In genomic region chr17:17171991-17172939, GRCh38 we compare ENCODE assay signal across 10 cellular contexts. TPM values are rescaled to one million over a fixed set of nuclear protein-coding genes. Genes with fewer than 3 reads are reported as not detected.
DNase-seq lines count a peak whose midpoint lies in the region; ATAC-seq and TF ChIP-seq lines count a peak whose summit lies in the region.
"Had no signal": no experiment of that assay in that cellular context is flagged by ENCODE, and none has a peak within 500 bp of the region (broad histone marks: within the 10 kb centered on the region; RNA-seq: fewer than 3 reads in every experiment).

No MANE protein-coding gene starts in this region.

- H2AFZ ChIP-seq in OCI-LY1 (ENCODE audit: low read length) (no peak overlapping the region), neuronal stem cell (ENCODE audit: low read length) (no peak overlapping the region)

- intact Hi-C loops in stomach (cut with DNase I; ENCODE audit: low total_unique reads), result no loop called here

- no peak for TF ChIP-seq POLR2A in stomach (IDR thresholded peaks at IDR 0.05)

- no peaks in the 10 kb centered on the region for H3F3A ChIP-seq in OCI-LY1 (ENCODE audit: insufficient read depth, low read length)

- H3K4me3 ChIP-seq in H7 (ENCODE audit: insufficient read depth, low read depth, low read length) (no peak overlapping the region), OCI-LY1 (ENCODE audit: low read depth, low read length, poor library complexity, severe bottlenecking) (no peak overlapping the region), neuronal stem cell (ENCODE audit: low read length in 2 of 2) (no peak overlapping the region), stomach (no peak overlapping the region)
- H3K4me3 ChIP-seq: colonic mucosa had no signal

- H3K18ac ChIP-seq in neuronal stem cell (ENCODE audit: low read length), result peak overlapping the region; percentile 25

- H3K9ac ChIP-seq in OCI-LY1 (ENCODE audit: low read length) (no peak overlapping the region), neuronal stem cell (ENCODE audit: low read depth, low read length, poor library complexity) (no peak overlapping the region)

- no peak for TF ChIP-seq EP300 in stomach (IDR thresholded peaks at IDR 0.05)

- no peak overlapping the region for H2BK120ac ChIP-seq in neuronal stem cell (ENCODE audit: low read depth, low read length)

- H4K8ac ChIP-seq in neuronal stem cell (ENCODE audit: low read depth, low read length), result no peak overlapping the region

- no peak overlapping the region for H4K91ac ChIP-seq in neuronal stem cell (ENCODE audit: low read depth, low read length, poor library complexity)

- H3K36me3 ChIP-seq in H7 (replicated peaks; ENCODE audit: control insufficient read depth, insufficient read depth, low read length) (peaks cover 16% of the 10 kb centered on the region), OCI-LY1 (ENCODE audit: insufficient read depth, low read length) (peaks cover 54% of the 10 kb centered on the region; the same call in 1 of the 2 replicates), neuronal stem cell (replicated peaks in 1 of 2; ENCODE audit: control insufficient read depth in 2 of 2, insufficient read depth in 2 of 2, low read length in 2 of 2) (peaks cover 44 to 91% of the 10 kb centered on the region in 2 donors), stomach (peaks cover 75 to 100% (median 99%) of the 10 kb centered on the region in 4 donors)

- H3K4me2 ChIP-seq in OCI-LY1 (ENCODE audit: low read length) (no peak overlapping the region), neuronal stem cell (ENCODE audit: insufficient read depth, low read length, poor library complexity, severe bottlenecking) (no peak overlapping the region)

- no peak overlapping the region for H2BK5ac ChIP-seq in neuronal stem cell (ENCODE audit: low read length)

- H2BK15ac ChIP-seq in neuronal stem cell (ENCODE audit: low read length), result no peak overlapping the region

- H2AK5ac ChIP-seq in neuronal stem cell (ENCODE audit: low read depth, low read length), result no peak overlapping the region

- no peaks in the 10 kb centered on the region for H3K79me2 ChIP-seq in OCI-LY1 (ENCODE audit: insufficient read depth, low read length)

- no peak overlapping the region for H3K14ac ChIP-seq in neuronal stem cell (ENCODE audit: low read length)

- H3K79me1 ChIP-seq in neuronal stem cell (ENCODE audit: low read depth, low read length), result peaks cover 2% of the 10 kb centered on the region

- H3K4me1 ChIP-seq in OCI-LY1 (ENCODE audit: insufficient read depth, low read length, severe bottlenecking) (peaks cover 16% of the 10 kb centered on the region), foreskin keratinocyte (no peaks in the 10 kb centered on the region), neuronal stem cell (ENCODE audit: control insufficient read depth in 2 of 2, insufficient read depth in 1 of 2, low read depth in 1 of 2, low read length in 2 of 2) (peaks cover 6 to 16% of the 10 kb centered on the region in 2 donors), stomach (no peaks in the 10 kb centered on the region)
- H3K4me1 ChIP-seq: colonic mucosa had no signal

- H4K20me1 ChIP-seq in OCI-LY1 (ENCODE audit: insufficient read depth, low read length), result no peaks in the 10 kb centered on the region

- no CpG with 5 or more reads among the region's 26 CpGs for WGBS in neuronal stem cell (ENCODE audit: extremely low coverage in 2 of 2, insufficient read length in 2 of 2, insufficient replicate concordance in 1 of 2), 2 donors
- WGBS in stomach, 5 donors, result 67 to 80% (median 75%) methylated on average over 15 to 26 of the region's 26 CpGs

- no peak overlapping the region for H3K4ac ChIP-seq in neuronal stem cell (ENCODE audit: low read length)

- DNase-seq in H7 (peak; percentile 65), foreskin keratinocyte (no peak), neuronal stem cell (ENCODE audit: low spot score) (no peak), EL (no peak), stomach (no peak)
- DNase-seq: colonic mucosa, NCI-H1930, RPMI8226 had no signal

- H3K27ac ChIP-seq in OCI-LY1 (ENCODE audit: low read depth, low read length, poor library complexity, severe bottlenecking) (no peak overlapping the region), foreskin keratinocyte (no peak overlapping the region), neuronal stem cell (replicated peaks; ENCODE audit: low read length) (no peak overlapping the region), stomach (no peak overlapping the region)
- H3K27ac ChIP-seq: colonic mucosa had no signal

- H3K23ac ChIP-seq in neuronal stem cell (ENCODE audit: low read depth, low read length, poor library complexity), result peak overlapping the region; percentile 78

- H3K27me3 ChIP-seq in H7 (ENCODE audit: control insufficient read depth, insufficient read depth, low read length) (no peaks in the 10 kb centered on the region), OCI-LY1 (ENCODE audit: insufficient read depth, low read length) (no peaks in the 10 kb centered on the region), foreskin keratinocyte (no peaks in the 10 kb centered on the region), neuronal stem cell (ENCODE audit: control insufficient read depth in 3 of 3, insufficient read depth in 3 of 3, low read depth in 1 of 3, low read length in 3 of 3) (no peaks in the 10 kb centered on the region), stomach (no peaks in the 10 kb centered on the region)
- H3K27me3 ChIP-seq: colonic mucosa had no signal

- H2BK12ac ChIP-seq in neuronal stem cell (ENCODE audit: low read length), result no peak overlapping the region

- no peaks in the 10 kb centered on the region for H3K9me3 ChIP-seq in OCI-LY1 (ENCODE audit: low read length)
- H3K9me3 ChIP-seq in neuronal stem cell (replicated peaks in 1 of 2; ENCODE audit: control insufficient read depth in 2 of 2, insufficient read depth in 1 of 2, low read depth in 1 of 2, low read length in 2 of 2), result no peaks in the 10 kb centered on the region
- no peaks in the 10 kb centered on the region for H3K9me3 ChIP-seq in stomach
- H3K9me3 ChIP-seq: colonic mucosa had no signal

- no peak for ATAC-seq in foreskin keratinocyte
- no peak for ATAC-seq in HG03095 (IDR thresholded peaks at IDR 0.05; ENCODE audit: unreplicated experiment)

- TF ChIP-seq CTCF in OCI-LY1 (IDR thresholded peaks at IDR 0.05; ENCODE audit: low read length) (peak; percentile 41; the same call in 1 of the 2 replicates), foreskin keratinocyte (conservative IDR thresholded peaks at IDR 0.05) (peak; percentile 28), stomach (IDR thresholded peaks at IDR 0.05) (no peak)

- H3K9me2 ChIP-seq in OCI-LY1 (ENCODE audit: low read depth, low read length), result no peaks in the 10 kb centered on the region

RNA-seq across cellular contexts. Expression of gene PLD6, which starts 33.9 kb away (rescaled TPM):
- 0.17 TPM in 1 of 2 replicates, not detected in the other for total RNA-seq in H7 (2014; rRNA removed; shearing (Covaris generic))
- 1.6 and 2.2 TPM in 2 replicates for total RNA-seq in foreskin keratinocyte
- 1.2 and 1.7 TPM in 2 replicates for polyA plus RNA-seq in foreskin keratinocyte
- 0.38 TPM for polyA plus RNA-seq in neuronal stem cell (2013, experiment 1 of 2)
- 0.35 TPM for polyA plus RNA-seq in neuronal stem cell (2013, experiment 2 of 2)
- total RNA-seq in stomach, result 1 to 10 TPM in 3 of 5 donors, not detected in 2; 1.1 to 2.8 (median 1.3) TPM
- 1 to 10 TPM; 1.2 to 3.0 (median 1.5) TPM for polyA plus RNA-seq in stomach

Comparison
In these comparisons a context has a peak if more than half of its experiments do, and no peak if none do; other contexts are left out.
1. CTCF ChIP-seq: peak in OCI-LY1 (single experiment) and foreskin keratinocyte (single experiment); none in stomach (0 of 7).